ENCODE assay signal across 10 cellular contexts in genomic region chr6:111803804-111804203, GRCh38.
DNase-seq lines count a peak whose midpoint lies in the region; TF ChIP-seq lines count a peak whose summit lies in the region.
"Had no signal": no experiment of that assay in that cellular context is flagged by ENCODE, and none has a peak within 500 bp of the region (broad histone marks: within the 10 kb centered on the region; RNA-seq: fewer than 3 reads in every experiment).

No MANE protein-coding gene starts in this region.

- H3K27me3 ChIP-seq in smooth muscle cell (ENCODE audit: low read depth): no peaks in the 10 kb centered on the region

- peak overlapping the region; percentile 66 for H3K4me3 Mint-ChIP-seq in activated CD4-positive, alpha-beta T cell treated with anti-CD3 and anti-CD28 coated beads, Interleukin-2, amount 10 ng/mL, durations not matched to agents 7 days and 5 days
- H3K4me3 Mint-ChIP-seq in activated T-helper 1 cell treated with anti-CD3 and anti-CD28 coated beads, Interleukin-12 subunit alpha, Interleukin-12 subunit beta, Interleukin-2, Interleukin-4 antibody, amounts not matched to agents 30 ng/mL and 10 ng/mL and 1 ng/mL, durations not matched to agents 14 hours and 24 hours and 36 hours: peak overlapping the region; percentile 63

- no peak overlapping the region for H2AFZ ChIP-seq in smooth muscle cell (ENCODE audit: low read depth)

- intact Hi-C loops in activated T-helper 1 cell treated with anti-CD3 and anti-CD28 coated beads, Interleukin-12 subunit alpha, Interleukin-12 subunit beta, Interleukin-2, Interleukin-4 antibody, amounts not matched to agents 30 ng/mL and 10 ng/mL and 1 ng/mL, durations not matched to agents 14 hours and 24 hours and 36 hours (cut with micrococcal nuclease): loop anchor here (1.0 kb wide), 15 partner anchors 9 to 239 kb away; no protein-coding TSS in a partner anchor

- H3K4me2 ChIP-seq in smooth muscle cell: peak overlapping the region; percentile 65
- H3K4me2 ChIP-seq: A549 had no signal

- H3K36me3 Mint-ChIP-seq in activated CD4-positive, alpha-beta T cell treated with anti-CD3 and anti-CD28 coated beads, Interleukin-2, amount 10 ng/mL, durations not matched to agents 7 days and 5 days (ENCODE audit: low read depth): peaks cover 41% of the 10 kb centered on the region
- peaks cover 44% of the 10 kb centered on the region for H3K36me3 Mint-ChIP-seq in activated T-helper 1 cell treated with anti-CD3 and anti-CD28 coated beads, Interleukin-12 subunit alpha, Interleukin-12 subunit beta, Interleukin-2, Interleukin-4 antibody, amounts not matched to agents 30 ng/mL and 10 ng/mL and 1 ng/mL, durations not matched to agents 14 hours and 24 hours and 36 hours (ENCODE audit: low read depth)

- POLR2A ChIA-PET in activated CD4-positive, alpha-beta T cell treated with anti-CD3 and anti-CD28 coated beads, Interleukin-2, amount 10 ng/mL, durations not matched to agents 7 days and 5 days (lab: Charles Lee): interaction anchor here (0.6 to 1.0 kb wide), 3 partner anchors 34 to 69 kb away, joined by 3 read pairs; partner anchors contain the start of gene FYN

- 22% methylated on average over 5 of the region's 5 CpGs for WGBS in smooth muscle cell (ENCODE audit: low lambda C conversion rate)

- H3K9me3 Mint-ChIP-seq in activated CD4-positive, alpha-beta T cell treated with anti-CD3 and anti-CD28 coated beads, Interleukin-2, amount 10 ng/mL, durations not matched to agents 7 days and 5 days: no peaks in the 10 kb centered on the region
- H3K9me3 Mint-ChIP-seq in activated T-helper 1 cell treated with anti-CD3 and anti-CD28 coated beads, Interleukin-12 subunit alpha, Interleukin-12 subunit beta, Interleukin-2, Interleukin-4 antibody, amounts not matched to agents 30 ng/mL and 10 ng/mL and 1 ng/mL, durations not matched to agents 14 hours and 24 hours and 36 hours: no peaks in the 10 kb centered on the region

- DNase-seq in activated CD4-positive, alpha-beta T cell treated with anti-CD3 and anti-CD28 coated beads, Interleukin-2, amount 10 ng/mL, durations not matched to agents 7 days and 5 days: peak; percentile 51
- no peak for DNase-seq in activated CD4-positive, alpha-beta T cell treated with anti-CD3 and anti-CD28 coated beads for 4 hours
- DNase-seq in activated T-helper 1 cell treated with anti-CD3 and anti-CD28 coated beads, Interleukin-12 subunit alpha, Interleukin-12 subunit beta, Interleukin-2, Interleukin-4 antibody, amounts not matched to agents 30 ng/mL and 10 ng/mL and 1 ng/mL, durations not matched to agents 14 hours and 24 hours and 36 hours (ENCODE audit: low spot score): no peak
- DNase-seq in fibroblast of gingiva (ENCODE audit: low read depth): peak; percentile 71
- no peak for DNase-seq in smooth muscle cell (lab: John Stamatoyannopoulos, UW; ENCODE audit: unreplicated experiment)
- no peak for DNase-seq in NCI-H128 (lab: John Stamatoyannopoulos, UW; ENCODE audit: unreplicated experiment)
- DNase-seq in SHP77 treated with DMSO at 0.1 percent for 48 hours (lab: John Stamatoyannopoulos, UW): no peak
- no peak for DNase-seq in NAMALWA (ENCODE audit: low spot score)
- DNase-seq: NCI-H510A had no signal

- H3K9me3 ChIP-seq in smooth muscle cell (replicated peaks; ENCODE audit: low read depth): no peaks in the 10 kb centered on the region
- H3K9me3 ChIP-seq: A549 had no signal

- H4K20me1 ChIP-seq in smooth muscle cell (ENCODE audit: low read depth): peaks cover 17% of the 10 kb centered on the region

- no peaks in the 10 kb centered on the region for H3K27me3 Mint-ChIP-seq in activated CD4-positive, alpha-beta T cell treated with anti-CD3 and anti-CD28 coated beads, Interleukin-2, amount 10 ng/mL, durations not matched to agents 7 days and 5 days
- H3K27me3 Mint-ChIP-seq in activated T-helper 1 cell treated with anti-CD3 and anti-CD28 coated beads, Interleukin-12 subunit alpha, Interleukin-12 subunit beta, Interleukin-2, Interleukin-4 antibody, amounts not matched to agents 30 ng/mL and 10 ng/mL and 1 ng/mL, durations not matched to agents 14 hours and 24 hours and 36 hours (ENCODE audit: insufficient read depth): no peaks in the 10 kb centered on the region

- peak overlapping the region; percentile 82 for H3K27ac Mint-ChIP-seq in activated CD4-positive, alpha-beta T cell treated with anti-CD3 and anti-CD28 coated beads, Interleukin-2, amount 10 ng/mL, durations not matched to agents 7 days and 5 days
- peak overlapping the region; percentile 98 for H3K27ac Mint-ChIP-seq in activated T-helper 1 cell treated with anti-CD3 and anti-CD28 coated beads, Interleukin-12 subunit alpha, Interleukin-12 subunit beta, Interleukin-2, Interleukin-4 antibody, amounts not matched to agents 30 ng/mL and 10 ng/mL and 1 ng/mL, durations not matched to agents 14 hours and 24 hours and 36 hours

- peak overlapping the region; percentile 64 for H3K9ac ChIP-seq in smooth muscle cell (ENCODE audit: low read depth)

- no peaks in the 10 kb centered on the region for H3K36me3 ChIP-seq in smooth muscle cell (ENCODE audit: low read depth)

- peaks cover 23% of the 10 kb centered on the region for H3F3A ChIP-seq in smooth muscle cell (ENCODE audit: low read depth)

- H3K4me3 ChIP-seq in smooth muscle cell: no peak overlapping the region
- H3K4me3 ChIP-seq: A549 had no signal

- H3K27ac ChIP-seq in smooth muscle cell (ENCODE audit: low read depth): peak overlapping the region; percentile 95
- H3K27ac ChIP-seq: A549 had no signal

- TF ChIP-seq CTCF in smooth muscle cell (IDR thresholded peaks at IDR 0.05; ENCODE audit: borderline replicate concordance, insufficient read depth, poor library complexity, severe bottlenecking): no peak

- H3K79me2 ChIP-seq in smooth muscle cell (ENCODE audit: low read depth): peaks cover 18% of the 10 kb centered on the region

- CTCF ChIA-PET in activated CD4-positive, alpha-beta T cell treated with anti-CD3 and anti-CD28 coated beads, Interleukin-2, amount 10 ng/mL, durations not matched to agents 7 days and 5 days (lab: Charles Lee): interaction anchor here (0.5 to 1.5 kb wide), 8 partner anchors 14 to 171 kb away, joined by 3 to 4 read pairs (median 3); partner anchors contain the start of gene FYN

- H3K4me1 Mint-ChIP-seq in activated CD4-positive, alpha-beta T cell treated with anti-CD3 and anti-CD28 coated beads, Interleukin-2, amount 10 ng/mL, durations not matched to agents 7 days and 5 days: peaks cover 88% of the 10 kb centered on the region
- peaks cover 84% of the 10 kb centered on the region for H3K4me1 Mint-ChIP-seq in activated T-helper 1 cell treated with anti-CD3 and anti-CD28 coated beads, Interleukin-12 subunit alpha, Interleukin-12 subunit beta, Interleukin-2, Interleukin-4 antibody, amounts not matched to agents 30 ng/mL and 10 ng/mL and 1 ng/mL, durations not matched to agents 14 hours and 24 hours and 36 hours (ENCODE audit: low read depth)

- H3K4me1 ChIP-seq in smooth muscle cell (ENCODE audit: low read depth): peaks cover 34% of the 10 kb centered on the region
- H3K4me1 ChIP-seq: A549 had no signal

Comparison
In these comparisons a context has a peak if more than half of its experiments do, and no peak if none do; other contexts are left out.
1. DNase-seq: peak in activated CD4-positive, alpha-beta T cell treated with anti-CD3 and anti-CD28 coated beads, Interleukin-2, amount 10 ng/mL, durations not matched to agents 7 days and 5 days (single experiment) and fibroblast of gingiva (single experiment); none in activated CD4-positive, alpha-beta T cell treated with anti-CD3 and anti-CD28 coated beads for 4 hours (0 of 2), activated T-helper 1 cell treated with anti-CD3 and anti-CD28 coated beads, Interleukin-12 subunit alpha, Interleukin-12 subunit beta, Interleukin-2, Interleukin-4 antibody, amounts not matched to agents 30 ng/mL and 10 ng/mL and 1 ng/mL, durations not matched to agents 14 hours and 24 hours and 36 hours (single experiment), smooth muscle cell (single experiment), NCI-H128 (single experiment), SHP77 treated with DMSO at 0.1 percent for 48 hours (single experiment) and NAMALWA (single experiment).